10 cellular contexts compared by ENCODE assay signal in genomic region chr5:108720416-108720815, GRCh38. TPM values are rescaled to one million over a fixed set of nuclear protein-coding genes. Genes with fewer than 3 reads are reported as not detected.
DNase-seq lines count a peak whose midpoint lies in the region; ATAC-seq and TF ChIP-seq lines count a peak whose summit lies in the region.
"Had no signal": no experiment of that assay in that cellular context is flagged by ENCODE, and none has a peak within 500 bp of the region (broad histone marks: within the 10 kb centered on the region; RNA-seq: fewer than 3 reads in every experiment).

No MANE protein-coding gene starts in this region.

- peaks cover 11% of the 10 kb centered on the region for H3K27me3 Mint-ChIP-seq in activated CD8-positive, alpha-beta T cell treated with anti-CD3 and anti-CD28 coated beads for 36 hours
- peaks cover 26% of the 10 kb centered on the region for H3K27me3 Mint-ChIP-seq in activated CD8-positive, alpha-beta T cell treated with anti-CD3 and anti-CD28 coated beads, Interleukin-2, amount 10 ng/mL, durations not matched to agents 7 days and 5 days (ENCODE audit: low read depth)
- H3K27me3 Mint-ChIP-seq in activated T-helper 1 cell treated with anti-CD3 and anti-CD28 coated beads, Interleukin-12 subunit alpha, Interleukin-12 subunit beta, Interleukin-2, Interleukin-4 antibody, amounts not matched to agents 30 ng/mL and 10 ng/mL and 1 ng/mL, durations not matched to agents 14 hours and 24 hours and 36 hours (ENCODE audit: insufficient read depth) = peaks cover 46% of the 10 kb centered on the region

- TF ChIP-seq CTCF in activated CD8-positive, alpha-beta T cell treated with anti-CD3 and anti-CD28 coated beads for 36 hours (IDR thresholded peaks at IDR 0.05) = no peak

- DNase-seq in activated CD8-positive, alpha-beta T cell treated with anti-CD3 and anti-CD28 coated beads for 36 hours = peak; percentile 7
- DNase-seq in activated CD8-positive, alpha-beta T cell treated with anti-CD3 and anti-CD28 coated beads, Interleukin-2, amount 10 ng/mL, durations not matched to agents 7 days and 5 days = no peak
- DNase-seq in HT1080 (ENCODE audit: low read depth) (peak; percentile 23), skeletal muscle cell (ENCODE audit: low read depth) (peak; percentile 16), left cardiac atrium (no peak), NCI-H1930 (lab: John Stamatoyannopoulos, UW) (no peak)
- no peak for DNase-seq in activated T-helper 1 cell treated with anti-CD3 and anti-CD28 coated beads, Interleukin-12 subunit alpha, Interleukin-12 subunit beta, Interleukin-2, Interleukin-4 antibody, amounts not matched to agents 30 ng/mL and 10 ng/mL and 1 ng/mL, durations not matched to agents 14 hours and 24 hours and 36 hours (ENCODE audit: low spot score)
- DNase-seq: NCI-H1417 treated with DMSO at 0.1 percent for 48 hours; stimulated activated naive CD4-positive, alpha-beta T cell had no signal

- intact Hi-C loops in activated CD8-positive, alpha-beta T cell treated with anti-CD3 and anti-CD28 coated beads for 36 hours (cut with micrococcal nuclease) = no loop called here
- intact Hi-C loops in activated T-helper 1 cell treated with anti-CD3 and anti-CD28 coated beads, Interleukin-12 subunit alpha, Interleukin-12 subunit beta, Interleukin-2, Interleukin-4 antibody, amounts not matched to agents 30 ng/mL and 10 ng/mL and 1 ng/mL, durations not matched to agents 14 hours and 24 hours and 36 hours (cut with micrococcal nuclease) = no loop called here
- intact Hi-C loops in left cardiac atrium (cut with DNase I) = no loop called here

- H3K4me3 ChIP-seq in skeletal muscle cell (ENCODE audit: low read depth, low read length) = no peak overlapping the region

- no peaks in the 10 kb centered on the region for H3K9me3 Mint-ChIP-seq in activated CD8-positive, alpha-beta T cell treated with anti-CD3 and anti-CD28 coated beads for 36 hours
- no peaks in the 10 kb centered on the region for H3K9me3 Mint-ChIP-seq in activated CD8-positive, alpha-beta T cell treated with anti-CD3 and anti-CD28 coated beads, Interleukin-2, amount 10 ng/mL, durations not matched to agents 7 days and 5 days (ENCODE audit: insufficient read depth)
- H3K9me3 Mint-ChIP-seq in activated T-helper 1 cell treated with anti-CD3 and anti-CD28 coated beads, Interleukin-12 subunit alpha, Interleukin-12 subunit beta, Interleukin-2, Interleukin-4 antibody, amounts not matched to agents 30 ng/mL and 10 ng/mL and 1 ng/mL, durations not matched to agents 14 hours and 24 hours and 36 hours = peaks cover 4% of the 10 kb centered on the region

- CTCF ChIA-PET in activated CD8-positive, alpha-beta T cell treated with anti-CD3 and anti-CD28 coated beads for 36 hours (lab: Charles Lee) = no interaction called here
- CTCF ChIA-PET in activated CD8-positive, alpha-beta T cell treated with anti-CD3 and anti-CD28 coated beads, Interleukin-2, amount 10 ng/mL, durations not matched to agents 7 days and 5 days (lab: Charles Lee) = no interaction called here

- POLR2A ChIA-PET in activated CD8-positive, alpha-beta T cell treated with anti-CD3 and anti-CD28 coated beads for 36 hours (lab: Charles Lee) = no interaction called here
- POLR2A ChIA-PET in activated CD8-positive, alpha-beta T cell treated with anti-CD3 and anti-CD28 coated beads, Interleukin-2, amount 10 ng/mL, durations not matched to agents 7 days and 5 days (lab: Charles Lee) = no interaction called here

- no peak overlapping the region for H3K27ac Mint-ChIP-seq in activated CD8-positive, alpha-beta T cell treated with anti-CD3 and anti-CD28 coated beads for 36 hours
- H3K27ac Mint-ChIP-seq in activated CD8-positive, alpha-beta T cell treated with anti-CD3 and anti-CD28 coated beads, Interleukin-2, amount 10 ng/mL, durations not matched to agents 7 days and 5 days = no peak overlapping the region
- no peak overlapping the region for H3K27ac Mint-ChIP-seq in activated T-helper 1 cell treated with anti-CD3 and anti-CD28 coated beads, Interleukin-12 subunit alpha, Interleukin-12 subunit beta, Interleukin-2, Interleukin-4 antibody, amounts not matched to agents 30 ng/mL and 10 ng/mL and 1 ng/mL, durations not matched to agents 14 hours and 24 hours and 36 hours

- no peak overlapping the region for H3K4me3 Mint-ChIP-seq in activated CD8-positive, alpha-beta T cell treated with anti-CD3 and anti-CD28 coated beads for 36 hours
- H3K4me3 Mint-ChIP-seq in activated CD8-positive, alpha-beta T cell treated with anti-CD3 and anti-CD28 coated beads, Interleukin-2, amount 10 ng/mL, durations not matched to agents 7 days and 5 days = no peak overlapping the region
- no peak overlapping the region for H3K4me3 Mint-ChIP-seq in activated T-helper 1 cell treated with anti-CD3 and anti-CD28 coated beads, Interleukin-12 subunit alpha, Interleukin-12 subunit beta, Interleukin-2, Interleukin-4 antibody, amounts not matched to agents 30 ng/mL and 10 ng/mL and 1 ng/mL, durations not matched to agents 14 hours and 24 hours and 36 hours

- peaks cover 7% of the 10 kb centered on the region for H3K4me1 Mint-ChIP-seq in activated CD8-positive, alpha-beta T cell treated with anti-CD3 and anti-CD28 coated beads for 36 hours (ENCODE audit: low read depth)
- no peaks in the 10 kb centered on the region for H3K4me1 Mint-ChIP-seq in activated CD8-positive, alpha-beta T cell treated with anti-CD3 and anti-CD28 coated beads, Interleukin-2, amount 10 ng/mL, durations not matched to agents 7 days and 5 days (ENCODE audit: low read depth)
- H3K4me1 Mint-ChIP-seq in activated T-helper 1 cell treated with anti-CD3 and anti-CD28 coated beads, Interleukin-12 subunit alpha, Interleukin-12 subunit beta, Interleukin-2, Interleukin-4 antibody, amounts not matched to agents 30 ng/mL and 10 ng/mL and 1 ng/mL, durations not matched to agents 14 hours and 24 hours and 36 hours (ENCODE audit: low read depth) = no peaks in the 10 kb centered on the region

- peak; percentile 71 for ATAC-seq in activated CD8-positive, alpha-beta T cell treated with anti-CD3 and anti-CD28 coated beads for 36 hours
- no peak for ATAC-seq in activated CD8-positive, alpha-beta T cell treated with anti-CD3 and anti-CD28 coated beads, Interleukin-2, amount 10 ng/mL, durations not matched to agents 7 days and 5 days
- ATAC-seq in HG02623 (IDR thresholded peaks at IDR 0.05; ENCODE audit: unreplicated experiment) (peak; percentile 94), left cardiac atrium (no peak)

- no peaks in the 10 kb centered on the region for H3K36me3 Mint-ChIP-seq in activated CD8-positive, alpha-beta T cell treated with anti-CD3 and anti-CD28 coated beads for 36 hours (ENCODE audit: low read depth)
- H3K36me3 Mint-ChIP-seq in activated CD8-positive, alpha-beta T cell treated with anti-CD3 and anti-CD28 coated beads, Interleukin-2, amount 10 ng/mL, durations not matched to agents 7 days and 5 days (ENCODE audit: low read depth) = no peaks in the 10 kb centered on the region
- no peaks in the 10 kb centered on the region for H3K36me3 Mint-ChIP-seq in activated T-helper 1 cell treated with anti-CD3 and anti-CD28 coated beads, Interleukin-12 subunit alpha, Interleukin-12 subunit beta, Interleukin-2, Interleukin-4 antibody, amounts not matched to agents 30 ng/mL and 10 ng/mL and 1 ng/mL, durations not matched to agents 14 hours and 24 hours and 36 hours (ENCODE audit: low read depth)

RNA-seq across cellular contexts. Expression of gene FER, which starts 27.3 kb away (rescaled TPM):
- 1 to 10 TPM; 9.0 to 9.8 TPM for total RNA-seq in activated CD8-positive, alpha-beta T cell treated with anti-CD3 and anti-CD28 coated beads for 36 hours
- total RNA-seq in activated CD8-positive, alpha-beta T cell treated with anti-CD3 and anti-CD28 coated beads, Interleukin-2, amount 10 ng/mL, durations not matched to agents 7 days and 5 days = 1 to 10 TPM; 5.9 to 8.0 TPM
- total RNA-seq in HT1080 (2014; rRNA removed; shearing (Covaris generic)) = 21.9 and 25.2 TPM in 2 replicates
- polyA plus RNA-seq in HT1080 (2015; cell fraction: cytosol; rRNA removed) = 7.8 and 12.0 TPM in 2 replicates
- 23.1 and 24.4 TPM in 2 replicates for polyA plus RNA-seq in HT1080 (2015; cell fraction: nucleus; rRNA removed)
- total RNA-seq in activated T-helper 1 cell treated with anti-CD3 and anti-CD28 coated beads, Interleukin-12 subunit alpha, Interleukin-12 subunit beta, Interleukin-2, Interleukin-4 antibody, amounts not matched to agents 30 ng/mL and 10 ng/mL and 1 ng/mL, durations not matched to agents 14 hours and 24 hours and 36 hours = 2.6 and 4.4 TPM in 2 replicates
- 10 to 100 TPM; 17.6 to 19.0 TPM for total RNA-seq in left cardiac atrium

Comparison
In these comparisons a context has a peak if more than half of its experiments do, and no peak if none do; other contexts are left out.
1. ATAC-seq: peak in activated CD8-positive, alpha-beta T cell treated with anti-CD3 and anti-CD28 coated beads for 36 hours (single experiment) and HG02623 (single experiment); none in activated CD8-positive, alpha-beta T cell treated with anti-CD3 and anti-CD28 coated beads, Interleukin-2, amount 10 ng/mL, durations not matched to agents 7 days and 5 days (single experiment) and left cardiac atrium (0 of 2).
2. DNase-seq: peak in activated CD8-positive, alpha-beta T cell treated with anti-CD3 and anti-CD28 coated beads for 36 hours (single experiment), HT1080 (single experiment) and skeletal muscle cell (single experiment); none in activated CD8-positive, alpha-beta T cell treated with anti-CD3 and anti-CD28 coated beads, Interleukin-2, amount 10 ng/mL, durations not matched to agents 7 days and 5 days (single experiment), activated T-helper 1 cell treated with anti-CD3 and anti-CD28 coated beads, Interleukin-12 subunit alpha, Interleukin-12 subunit beta, Interleukin-2, Interleukin-4 antibody, amounts not matched to agents 30 ng/mL and 10 ng/mL and 1 ng/mL, durations not matched to agents 14 hours and 24 hours and 36 hours (single experiment), left cardiac atrium (single experiment) and NCI-H1930 (0 of 2).